ENCODE assay signal across 8 cellular contexts in the genomic region with DNA sequence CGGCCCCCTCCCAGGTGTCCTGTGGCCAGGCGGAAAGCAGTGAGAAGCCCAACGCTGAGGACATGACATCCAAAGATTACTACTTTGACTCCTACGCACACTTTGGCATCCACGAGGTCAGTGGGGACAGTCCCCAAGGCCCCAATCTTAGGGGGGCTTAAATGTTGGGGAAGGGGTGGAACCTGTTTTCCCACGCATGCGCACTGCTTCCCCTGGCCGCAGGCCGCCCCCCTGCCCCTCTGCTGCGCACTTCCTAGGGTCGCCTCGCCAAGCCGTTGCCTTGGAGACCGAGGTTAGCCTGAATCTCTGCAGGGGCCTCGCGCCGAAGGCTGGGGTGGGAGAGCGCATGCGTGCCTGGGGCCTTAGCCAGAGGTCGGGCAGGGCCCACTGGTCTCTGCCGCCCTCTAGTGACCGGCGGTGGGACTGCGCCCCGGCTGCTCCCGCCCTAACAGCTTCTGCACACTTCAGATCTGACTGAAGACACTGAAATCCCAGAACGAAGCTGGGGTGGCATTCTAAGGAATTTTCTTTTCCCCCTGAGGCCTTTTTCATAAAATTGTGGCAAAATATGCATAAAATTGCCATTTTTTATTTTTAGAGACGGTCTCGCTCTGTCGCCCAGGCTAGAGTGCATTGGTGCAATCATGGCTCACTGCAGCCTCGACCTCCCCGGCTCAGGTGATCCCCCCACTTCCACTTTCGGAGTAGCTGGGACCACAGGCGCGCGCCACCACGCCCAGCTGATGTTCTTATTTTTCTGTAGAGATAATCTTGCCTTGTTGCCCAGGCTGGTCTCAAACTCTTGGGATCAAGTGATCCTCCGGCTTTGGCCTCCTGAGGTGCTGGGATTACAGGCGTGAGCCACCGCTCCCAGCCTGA. TPM values are rescaled to one million over a fixed set of nuclear protein-coding genes. Genes with fewer than 3 reads are reported as not detected.
A peak's percentile ranks its signal among the peaks of the same experiment; 100 is the strongest.
DNase-seq lines count a peak whose midpoint lies in the region; ATAC-seq and TF ChIP-seq lines count a peak whose summit lies in the region.

No MANE protein-coding gene starts in this region.

- H3K4me3 Mint-ChIP-seq in MCF 10A (ENCODE audit: unreplicated experiment): no peak overlapping the region
- H3K4me3 Mint-ChIP-seq in immature natural killer cell: peak overlapping the region in 1 of 5 donors; percentile 47

- H3K4me3 ChIP-seq in WI38 (ENCODE audit: low read depth, low read length) (no peak overlapping the region), spleen (peak overlapping the region in 4 of 8 donors; percentile 24 to 57 (median 26))

- H3K9me3 ChIP-seq in spleen: no peaks in the 10 kb centered on the region

- H3K27ac Mint-ChIP-seq in MCF 10A (ENCODE audit: low read depth, unreplicated experiment): peak overlapping the region; percentile 46
- peak overlapping the region in 4 of 6 donors; percentile 31 to 81 (median 55) for H3K27ac Mint-ChIP-seq in immature natural killer cell

- H3K36me3 Mint-ChIP-seq in MCF 10A (ENCODE audit: insufficient read depth, unreplicated experiment) (peaks cover 71% of the 10 kb centered on the region), immature natural killer cell (peaks cover 0 to 8% (median 6%) of the 10 kb centered on the region in 3 donors)

- peaks cover 4 to 62% (median 43%) of the 10 kb centered on the region in 6 donors for H3K36me3 ChIP-seq in spleen

- BruUV-seq in MCF 10A (replicated peaks; lab: Mats Ljungman, UMichigan): no TSS peak

- CTCF ChIA-PET in MCF 10A (lab: Yijun Ruan, JAX): interaction anchor here (0.6 to 1.4 kb wide), 18 partner anchors 9 to 1288 kb away, joined by 3 to 8 read pairs (median 3); a partner anchor contains a TSS

- peak; percentile 30 for DNase-seq in SKM-1 treated with dmso at 0.1 percent for 144 hours (lab: John Stamatoyannopoulos, UW; ENCODE audit: unreplicated experiment)
- no peak for DNase-seq in SKM-1 (lab: John Stamatoyannopoulos, UW; ENCODE audit: unreplicated experiment)
- peak; percentile 90 for DNase-seq in NCI-H2171 treated with DMSO at 0.1 percent for 48 hours (lab: John Stamatoyannopoulos, UW)
- DNase-seq in MCF 10A (ENCODE audit: unreplicated experiment): peak; percentile 83
- DNase-seq in immature natural killer cell: peak; percentile 89 to 90 (median 89)
- DNase-seq in spleen: peak; percentile 98

- no peaks in the 10 kb centered on the region for H3K27me3 ChIP-seq in spleen (replicated peaks in 1 of 7)

- 33 to 41% (median 34%) methylated on average over 35 to 40 of the region's 40 CpGs for WGBS in spleen, 5 donors

- intact Hi-C loops in MCF 10A (cut with micrococcal nuclease) (no loop called here), spleen (cut with DNase I; ENCODE audit: low total_unique reads) (no loop called here)

- H3K4me1 ChIP-seq in spleen: peaks cover 20 to 71% (median 47%) of the 10 kb centered on the region in 6 donors

- peak; percentile 99 for TF ChIP-seq CTCF in WI38 (IDR thresholded peaks at IDR 0.05; ENCODE audit: low read depth, low read length)
- TF ChIP-seq CTCF in MCF 10A (IDR thresholded peaks at IDR 0.05; ENCODE audit: unreplicated experiment): peak; percentile 95
- peak; percentile 95 to 100 (median 100) for TF ChIP-seq CTCF in spleen (IDR thresholded peaks at IDR 0.05 in 8 of 11, conservative IDR thresholded peaks at IDR 0.05 in 3 of 11)

- POLR2A ChIA-PET in MCF 10A (lab: Yijun Ruan, JAX): interaction anchor here (0.9 to 8.4 kb wide), 3 partner anchors 15 to 39 kb away, joined by 3 to 121 read pairs (median 4); a partner anchor contains a TSS

- no peak for TF ChIP-seq POLR2A in spleen (IDR thresholded peaks at IDR 0.05)

- H3K9me3 Mint-ChIP-seq in MCF 10A (ENCODE audit: unreplicated experiment) (no peaks in the 10 kb centered on the region), immature natural killer cell (no peaks in the 10 kb centered on the region)

- no peak for ATAC-seq in GM18498 (IDR thresholded peaks at IDR 0.05; ENCODE audit: unreplicated experiment)

- H3K4me1 Mint-ChIP-seq in MCF 10A (ENCODE audit: insufficient read depth, unreplicated experiment): peaks cover 12% of the 10 kb centered on the region
- peaks cover 25 to 26% of the 10 kb centered on the region in 2 donors for H3K4me1 Mint-ChIP-seq in immature natural killer cell

- H3K27ac ChIP-seq in spleen: peak overlapping the region in 7 of 8 donors; percentile 39 to 94 (median 74)

- H3K27me3 Mint-ChIP-seq in MCF 10A (ENCODE audit: insufficient read depth, unreplicated experiment): no peaks in the 10 kb centered on the region
- peaks cover 8 to 13% (median 11%) of the 10 kb centered on the region in 3 donors for H3K27me3 Mint-ChIP-seq in immature natural killer cell (ENCODE audit: low read depth in 3 of 3)

RNA-seq across cellular contexts. Expression of a gene that starts 3.6 kb away (rescaled TPM):
- total RNA-seq in MCF 10A (2022) (236 and 304 TPM in 2 replicates), spleen (100 to 1,000 TPM; 108 to 136 (median 115) TPM)
- polyA plus RNA-seq in immature natural killer cell (100 to 1,000 TPM; 125 to 204 (median 188) TPM), spleen (100 to 1,000 TPM; 114 to 175 (median 134) TPM)

RNA-seq across cellular contexts. Expression of a gene that starts 8.7 kb away (rescaled TPM):
- total RNA-seq in MCF 10A (2022): 1.8 and 2.9 TPM in 2 replicates
- polyA plus RNA-seq in immature natural killer cell: under 1 TPM in 1 of 3 donors, not detected in 2; 0.28 TPM
- 10 to 100 TPM in 1 of 7 donors, 1 to 10 TPM in 6; 1.4 to 14.2 (median 5.0) TPM for total RNA-seq in spleen
- polyA plus RNA-seq in spleen: 1 to 10 TPM; 1.5 to 3.6 (median 3.5) TPM

RNA-seq across cellular contexts. Expression of a gene that starts 10.2 kb away (rescaled TPM):
- total RNA-seq in MCF 10A (2022) (not detected in 2 replicates), spleen (10 to 100 TPM in 5 of 7 donors, 1 to 10 TPM in 2; 6.8 to 17.0 (median 16.4) TPM)
- polyA plus RNA-seq in immature natural killer cell (not detected), spleen (10 to 100 TPM in 2 of 3 donors, 1 to 10 TPM in 1; 5.2 to 15.7 (median 11.8) TPM)

RNA-seq across cellular contexts. Expression of a gene that starts 15.0 kb away (rescaled TPM):
- 29.4 and 36.0 TPM in 2 replicates for total RNA-seq in MCF 10A (2022)
- 10 to 100 TPM; 12.0 to 21.1 (median 20.4) TPM for polyA plus RNA-seq in immature natural killer cell
- total RNA-seq in spleen: 10 to 100 TPM in 6 of 7 donors, 1 to 10 TPM in 1; 7.8 to 26.6 (median 16.3) TPM
- polyA plus RNA-seq in spleen: 10 to 100 TPM; 26.5 to 36.7 (median 30.1) TPM

RNA-seq across cellular contexts. Expression of a gene that starts 15.1 kb away (rescaled TPM):
- total RNA-seq in MCF 10A (2022): 65.6 and 82.2 TPM in 2 replicates
- 10 to 100 TPM; 63.8 to 82.0 (median 78.9) TPM for polyA plus RNA-seq in immature natural killer cell
- total RNA-seq in spleen: 100 to 1,000 TPM in 4 of 7 donors, 10 to 100 TPM in 3; 87.9 to 150 (median 127) TPM
- 100 to 1,000 TPM; 127 to 294 (median 276) TPM for polyA plus RNA-seq in spleen
